In the genomic region with DNA sequence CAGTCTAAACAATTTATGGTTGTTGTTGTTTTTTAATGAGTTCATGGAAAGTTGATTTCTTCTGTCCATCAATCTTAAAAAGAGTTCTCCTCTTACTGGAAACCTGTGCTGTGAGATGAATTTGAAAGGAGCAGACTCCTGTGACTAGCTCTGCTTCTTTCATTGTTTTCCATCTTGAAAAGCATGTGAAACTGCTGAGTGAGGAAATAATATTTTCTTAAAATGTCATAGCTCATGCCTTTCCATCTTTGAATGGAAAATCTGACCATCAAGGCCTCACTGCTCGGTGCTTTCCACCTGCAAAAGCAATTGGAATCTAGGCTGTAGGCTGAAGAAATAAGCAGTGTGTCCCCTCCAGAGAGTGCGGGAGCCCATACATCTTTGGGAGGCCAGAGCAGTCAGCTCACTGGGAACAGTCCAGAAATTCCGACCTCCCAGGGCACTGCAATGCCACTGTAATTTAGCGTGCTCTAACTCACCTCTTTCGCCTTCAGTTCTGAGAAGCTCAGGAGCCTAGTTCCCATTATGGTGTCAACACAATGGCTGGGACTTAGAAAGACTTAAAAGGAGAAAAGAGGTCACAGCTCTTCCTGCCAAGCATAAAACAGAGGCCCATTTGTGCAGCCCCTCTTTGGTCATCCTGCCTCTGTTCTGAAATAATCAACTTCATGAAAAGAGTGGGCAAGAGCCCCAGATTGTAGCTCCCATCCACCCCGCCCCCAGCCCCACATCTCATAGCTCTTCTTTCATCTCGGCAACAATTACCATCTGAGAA, we compare ENCODE assay signal across 22 cellular contexts. TPM values are rescaled to one million over a fixed set of nuclear protein-coding genes. Genes with fewer than 3 reads are reported as not detected.
DNase-seq lines count a peak whose midpoint lies in the region; ATAC-seq, FAIRE-seq and TF ChIP-seq lines count a peak whose summit lies in the region.
"Had no signal": no experiment of that assay in that cellular context is flagged by ENCODE, and none has a peak within 500 bp of the region (broad histone marks: within the 10 kb centered on the region; RNA-seq: fewer than 3 reads in every experiment).

No MANE protein-coding gene starts in this region.

- H3F3A ChIP-seq in GM23338 (replicated peaks; ENCODE audit: low read depth), result no peaks in the 10 kb centered on the region

- no peak overlapping the region for H3K27ac Mint-ChIP-seq in GM23338
- H3K27ac Mint-ChIP-seq: WTC11 had no signal

- in situ Hi-C loops in K562 (cut with MboI), result no loop called here

- TF ChIP-seq POLR2A in K562 (conservative IDR thresholded peaks at IDR 0.05), result no peak

- H2AFZ ChIP-seq in GM23338, result peak overlapping the region; percentile 56; the same call in 1 of the 2 replicates
- H2AFZ ChIP-seq in K562 (ENCODE audit: low read depth, low read length), result no peak overlapping the region
- H2AFZ ChIP-seq: GM23248 had no signal

- H3K79me2 ChIP-seq in GM23338 (replicated peaks; ENCODE audit: insufficient read depth) (no peaks in the 10 kb centered on the region), K562 (ENCODE audit: control insufficient read depth, insufficient read depth, low read length) (no peaks in the 10 kb centered on the region)

- no peaks in the 10 kb centered on the region for H3K9me1 ChIP-seq in K562 (ENCODE audit: control insufficient read depth, insufficient read depth, low read length)

- H3K4me1 ChIP-seq in GM23338 (ENCODE audit: insufficient read depth) (no peaks in the 10 kb centered on the region), K562 (replicated peaks in 1 of 2; ENCODE audit: control insufficient read depth in 2 of 2, insufficient read depth in 2 of 2, low read length in 2 of 2) (no peaks in the 10 kb centered on the region; a peak in 1 of 5 replicates)
- H3K4me1 ChIP-seq in effector memory CD4-positive, alpha-beta T cell (ENCODE audit: control insufficient read depth, insufficient read depth, low read length, poor library complexity, severe bottlenecking), result no peaks in the 10 kb centered on the region
- H3K4me1 ChIP-seq: uterus had no signal

- peaks cover 12% of the 10 kb centered on the region for H3K4me1 Mint-ChIP-seq in GM23338

- no peak overlapping the region for H3K4me3 Mint-ChIP-seq in GM23338
- H3K4me3 Mint-ChIP-seq: WTC11 had no signal

- H3K36me3 ChIP-seq in GM23338 (ENCODE audit: insufficient read depth), result no peaks in the 10 kb centered on the region
- no peaks in the 10 kb centered on the region for H3K36me3 ChIP-seq in K562 (ENCODE audit: control insufficient read depth, insufficient read depth, low read length)
- H3K36me3 ChIP-seq in effector memory CD4-positive, alpha-beta T cell (ENCODE audit: control insufficient read depth, insufficient read depth, low read length), result no peaks in the 10 kb centered on the region
- H3K36me3 ChIP-seq: heart right ventricle, pancreas, uterus had no signal

- H3K9me2 ChIP-seq in GM23338 (ENCODE audit: insufficient read depth), result no peaks in the 10 kb centered on the region

- no peak for TF ChIP-seq CTCF in GM23338 (conservative IDR thresholded peaks at IDR 0.05; ENCODE audit: low read depth in 2 of 2)
- TF ChIP-seq CTCF in K562 (IDR thresholded peaks at IDR 0.05 in 2 of 3, conservative IDR thresholded peaks at IDR 0.05 in 1 of 3; ENCODE audit: insufficient read depth in 2 of 3, low read depth in 1 of 3, low read length in 3 of 3), result no peak

- no peak for TF ChIP-seq EP300 in K562 (IDR thresholded peaks at IDR 0.05; ENCODE audit: low read length)

- POLR2A ChIA-PET in K562 (lab: Yijun Ruan, JAX), result no interaction called here

- H3K4me3 ChIP-seq in GM23338 (no peak overlapping the region), K562 (no peak overlapping the region)
- H3K4me3 ChIP-seq in effector memory CD4-positive, alpha-beta T cell (ENCODE audit: insufficient read depth, low read depth, low read length, poor library complexity, severe bottlenecking), result no peak overlapping the region
- H3K4me3 ChIP-seq: GM23248, heart right ventricle, pancreas, uterus had no signal

- H3K27me3 ChIP-seq in GM23338 (ENCODE audit: insufficient read depth), result no peaks in the 10 kb centered on the region
- H3K27me3 ChIP-seq in K562 (ENCODE audit: control insufficient read depth in 2 of 2, insufficient read depth in 2 of 2, low read length in 2 of 2), result peaks cover 16 to 28% of the 10 kb centered on the region in 2 experiments; a peak in 4 of 5 replicates
- H3K27me3 ChIP-seq in effector memory CD4-positive, alpha-beta T cell (replicated peaks; ENCODE audit: control insufficient read depth, insufficient read depth, low read length, poor library complexity, severe bottlenecking), result no peaks in the 10 kb centered on the region
- H3K27me3 ChIP-seq: heart right ventricle, pancreas, uterus had no signal

- FAIRE-seq in K562 (lab: Jason Lieb, UNC), result no peak
- FAIRE-seq: pancreas had no signal

- H4K20me1 ChIP-seq in GM23338 (replicated peaks; ENCODE audit: insufficient read depth) (no peaks in the 10 kb centered on the region), K562 (replicated peaks; ENCODE audit: control insufficient read depth, insufficient read depth, low read length) (no peaks in the 10 kb centered on the region)

- ATAC-seq in GM23338, result no peak
- no peak for ATAC-seq in K562
- ATAC-seq in GM21528 (IDR thresholded peaks at IDR 0.05; ENCODE audit: low FRiP score, unreplicated experiment), result no peak
- ATAC-seq: heart right ventricle, left ventricle myocardium superior had no signal

- intact Hi-C loops in K562 (cut with micrococcal nuclease), result no loop called here

- peaks cover 7% of the 10 kb centered on the region for H3K27me3 Mint-ChIP-seq in GM23338 (ENCODE audit: insufficient read depth, low read depth, poor library complexity)

- CTCF ChIA-PET in K562 (lab: Yijun Ruan, JAX; ENCODE audit: low intra/inter-chr PET ratio), result no interaction called here

- BruUV-seq in K562 (replicated peaks; lab: Mats Ljungman, UMichigan), result no TSS peak

- TF ChIP-seq RAD21 in K562 (CRISPR knock-in tag; conservative IDR thresholded peaks at IDR 0.05 in 1 of 2, IDR thresholded peaks at IDR 0.05 in 1 of 2), result no peak

- no peak overlapping the region for H3K27ac ChIP-seq in GM23338 (ENCODE audit: low read depth)
- no peak overlapping the region for H3K27ac ChIP-seq in K562 (ENCODE audit: extremely low read depth, low read depth, low read length)
- no peak overlapping the region for H3K27ac ChIP-seq in effector memory CD4-positive, alpha-beta T cell (ENCODE audit: insufficient read depth, low read length, poor library complexity, severe bottlenecking)
- H3K27ac ChIP-seq: C4-2B, GM23248, heart right ventricle, pancreas, uterus had no signal

- no peaks in the 10 kb centered on the region for H3K36me3 Mint-ChIP-seq in GM23338 (ENCODE audit: low read depth)
- H3K36me3 Mint-ChIP-seq: WTC11 had no signal

- H3K4me2 ChIP-seq in GM23338 (no peak overlapping the region), K562 (ENCODE audit: insufficient read depth, low read length) (no peak overlapping the region)

- no peak for DNase-seq in GM23338 (ENCODE audit: low spot score)
- no peak for DNase-seq in K562 (ENCODE audit: extremely low read depth in 1 of 4, low spot score in 3 of 4)
- DNase-seq in inferior parietal cortex (ENCODE audit: extremely low spot score), result peak; percentile 38
- peak; percentile 35 for DNase-seq in occipital lobe (lab: John Stamatoyannopoulos, UW)
- DNase-seq in Kasumi-1 (lab: John Stamatoyannopoulos, UW), result no peak
- no peak for DNase-seq in effector memory CD4-positive, alpha-beta T cell
- no peak for DNase-seq in hepatic stellate cell (ENCODE audit: low spot score)
- DNase-seq: activated CD4-positive, alpha-beta T cell treated with anti-CD3 and anti-CD28 coated beads, Interleukin-2, amount 50 U/mL, for 48 hours; activated CD8-positive, alpha-beta memory T cell treated with anti-CD3 and anti-CD28 coated beads, Interleukin-2, amount 50 U/mL, for 48 hours; activated effector memory CD4-positive, alpha-beta T cell treated with Interleukin-2 at 50 U/mL for 16 hours; dermis blood vessel endothelial cell; EL; GM23248; heart right ventricle; left ventricle myocardium superior; NCI-H1417 treated with DMSO at 0.1 percent for 48 hours; NCI-H69; pancreas; uterus had no signal

- no peaks in the 10 kb centered on the region for H3K9me3 Mint-ChIP-seq in GM23338
- H3K9me3 Mint-ChIP-seq: WTC11 had no signal

- H3K9ac ChIP-seq in K562 (ENCODE audit: insufficient read depth in 1 of 2, low read depth in 2 of 2, low read length in 2 of 2), result no peak overlapping the region
- H3K9ac ChIP-seq: GM23248 had no signal

- WGBS in K562 (ENCODE audit: insufficient coverage, low coverage, missing lambda C conversion rate), result 2% methylated on average over 7 of the region's 7 CpGs

- H3K9me3 ChIP-seq in K562 (replicated peaks; ENCODE audit: control insufficient read depth, insufficient read depth, low read depth, low read length), result no peaks in the 10 kb centered on the region
- H3K9me3 ChIP-seq in effector memory CD4-positive, alpha-beta T cell (ENCODE audit: control insufficient read depth, low read length), result no peaks in the 10 kb centered on the region
- H3K9me3 ChIP-seq: heart right ventricle, pancreas, uterus had no signal

TF ChIP-seq in GM23338, 12 proteins besides CTCF, POLR2A, EP300 and RAD21 (continues in another document):
- no peak for TF ChIP-seq EZH2phosphoT487 (IDR thresholded peaks at IDR 0.05; ENCODE audit: unreplicated experiment)

TF ChIP-seq in K562, 482 proteins besides CTCF, POLR2A, EP300 and RAD21 (continues in another document):
- no peak for TF ChIP-seq BRD9 (IDR thresholded peaks at IDR 0.05; ENCODE audit: low read depth, partially characterized antibody)

RNA-seq across cellular contexts. Expression of gene F3, which starts 50.4 kb away (rescaled TPM):
- 5.1 and 9.7 TPM in 2 replicates for total RNA-seq in GM23338 (2014; rRNA removed; shearing (Covaris generic))
- 6.9 and 7.8 TPM in 2 replicates for polyA plus RNA-seq in GM23338 (2016; fragmentation: Nextera tagmentation; extraction: Ambion mirVana)
- total RNA-seq in K562 (2011; cell fraction: chromatin; rRNA removed; ENCODE audit: low replicate concordance), result 0.46 TPM in 1 of 2 replicates, not detected in the other
- total RNA-seq in K562 (2011; cell fraction: nucleolus; rRNA removed), result 0.50 TPM in 1 of 2 replicates, not detected in the other
- total RNA-seq in K562 (2011; cell fraction: nucleoplasm; rRNA removed), result not detected in 2 replicates
- total RNA-seq in K562 (2014; rRNA removed), result not detected in 2 replicates
- not detected in 2 replicates for total RNA-seq in K562 (2014; rRNA removed; fragmentation: Illumina TruSeq; extraction: Trizol)
- total RNA-seq in K562 (2015; rRNA removed; fragmentation: Illumina TruSeq; extraction: Trizol), result not detected in 2 replicates
- 0.09 and 0.24 TPM in 2 replicates for total RNA-seq in K562 (2021)
- 0.09 and 0.28 TPM in 2 replicates for polyA plus RNA-seq in K562 (2011; rRNA removed)
- polyA plus RNA-seq in K562 (2011; cell fraction: cytosol; rRNA removed), result 0.32 TPM in 1 of 2 replicates, not detected in the other
- 0.13 and 0.30 TPM in 2 replicates for polyA plus RNA-seq in K562 (2011; cell fraction: nucleus; rRNA removed)
- polyA plus RNA-seq in K562 (2012), result 0.08 TPM in 1 of 2 replicates, not detected in the other
- not detected in 2 replicates for polyA plus RNA-seq in K562 (2014; fragmentation: Illumina TruSeq; extraction: Trizol)
- not detected for polyA plus RNA-seq in K562 (2014; fragmentation: Nextera tagmentation; extraction: Ambion mirVana)
- 0.09 TPM in 1 of 2 replicates, not detected in the other for polyA plus RNA-seq in K562 (2014; rRNA removed)
- polyA minus RNA-seq in K562 (2011; rRNA and poly(A)+ RNA removed), result 0.12 TPM in 1 of 2 replicates, not detected in the other
- 4.6 TPM in 1 of 2 replicates, not detected in the other for polyA minus RNA-seq in K562 (2011; cell fraction: cytosol; rRNA and poly(A)+ RNA removed)
- 0.67 TPM in 2 replicates for polyA minus RNA-seq in K562 (2011; cell fraction: nucleus; rRNA and poly(A)+ RNA removed)
- total RNA-seq in occipital lobe, result 25.6 TPM

Comparison
In these comparisons a context has a peak if more than half of its experiments do, and no peak if none do; other contexts are left out.
1. DNase-seq: peak in inferior parietal cortex (single experiment) and occipital lobe (single experiment); none in GM23338 (single experiment), K562 (0 of 4), Kasumi-1 (0 of 2), effector memory CD4-positive, alpha-beta T cell (0 of 3) and hepatic stellate cell (single experiment).